Comparison of ENCODE assay signal across 15 cellular contexts in the genomic region with DNA sequence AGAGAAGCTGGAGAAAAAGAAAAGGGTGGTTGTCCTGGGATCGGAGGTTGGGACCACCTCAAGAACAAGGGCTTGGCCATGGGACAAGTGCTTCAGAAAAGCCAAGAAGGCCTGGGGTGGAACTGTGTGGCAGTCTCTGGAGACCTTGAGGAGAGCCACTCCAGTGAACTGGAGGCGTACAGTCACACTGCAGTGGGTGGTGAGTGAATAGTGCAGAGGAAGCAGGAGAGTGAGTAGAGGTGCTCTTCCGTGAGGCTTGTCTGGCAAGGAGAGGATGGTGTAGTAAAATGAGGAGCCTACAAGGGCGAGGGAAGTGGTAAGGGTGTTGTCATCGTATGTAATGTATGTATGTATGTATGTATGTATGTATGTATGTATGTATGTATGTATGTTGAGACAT. TPM values are rescaled to one million over a fixed set of nuclear protein-coding genes. Genes with fewer than 3 reads are reported as not detected.
DNase-seq lines count a peak whose midpoint lies in the region; ATAC-seq and TF ChIP-seq lines count a peak whose summit lies in the region.
"Had no signal": no experiment of that assay in that cellular context is flagged by ENCODE, and none has a peak within 500 bp of the region (broad histone marks: within the 10 kb centered on the region; RNA-seq: fewer than 3 reads in every experiment).

No MANE protein-coding gene starts in this region.

- POLR2A ChIA-PET in activated CD4-positive, alpha-beta T cell treated with anti-CD3 and anti-CD28 coated beads, Interleukin-2, amount 10 ng/mL, durations not matched to agents 7 days and 5 days (lab: Charles Lee): no interaction called here
- POLR2A ChIA-PET in activated B cell treated with CpG ODN at 0.5 μM for 24 hours (lab: Charles Lee) (interaction anchor here (1.3 to 1.6 kb wide), 2 partner anchors 20 to 22 kb away, joined by 3 to 7 read pairs; partner anchors contain the start of gene RASSF3), HEK293T (lab: Yijun Ruan, JAX) (no interaction called here)

- CTCF ChIA-PET in activated CD4-positive, alpha-beta T cell treated with anti-CD3 and anti-CD28 coated beads, Interleukin-2, amount 10 ng/mL, durations not matched to agents 7 days and 5 days (lab: Charles Lee): no interaction called here
- CTCF ChIA-PET in activated B cell treated with CpG ODN at 0.5 μM for 24 hours (lab: Charles Lee): no interaction called here
- CTCF ChIA-PET in HEK293T (lab: Yijun Ruan, JAX): no interaction called here

- intact Hi-C loops in activated B cell treated with CpG ODN at 0.5 μM for 24 hours (cut with micrococcal nuclease): no loop called here

- H3K4me1 Mint-ChIP-seq in activated CD4-positive, alpha-beta T cell treated with anti-CD3 and anti-CD28 coated beads, Interleukin-2, amount 10 ng/mL, durations not matched to agents 7 days and 5 days: peaks cover 66% of the 10 kb centered on the region
- H3K4me1 Mint-ChIP-seq in activated B cell treated with CpG ODN at 0.5 μM for 24 hours: peaks cover 84% of the 10 kb centered on the region
- H3K4me1 Mint-ChIP-seq in stimulated activated memory B cell treated with anti-CD40 and anti-IgM and Interleukin-4, amounts not matched to agents 10 μg/mL and 1 μg/mL and 100 μg/mL, for 72 hours: peaks cover 70% of the 10 kb centered on the region

- H3K27me3 Mint-ChIP-seq in activated CD4-positive, alpha-beta T cell treated with anti-CD3 and anti-CD28 coated beads, Interleukin-2, amount 10 ng/mL, durations not matched to agents 7 days and 5 days: no peaks in the 10 kb centered on the region
- H3K27me3 Mint-ChIP-seq in activated B cell treated with CpG ODN at 0.5 μM for 24 hours: no peaks in the 10 kb centered on the region
- H3K27me3 Mint-ChIP-seq in stimulated activated memory B cell treated with anti-CD40 and anti-IgM and Interleukin-4, amounts not matched to agents 10 μg/mL and 1 μg/mL and 100 μg/mL, for 72 hours: no peaks in the 10 kb centered on the region

- peaks cover 11% of the 10 kb centered on the region for H3K9me3 Mint-ChIP-seq in activated CD4-positive, alpha-beta T cell treated with anti-CD3 and anti-CD28 coated beads, Interleukin-2, amount 10 ng/mL, durations not matched to agents 7 days and 5 days
- H3K9me3 Mint-ChIP-seq in activated B cell treated with CpG ODN at 0.5 μM for 24 hours: peaks cover 2% of the 10 kb centered on the region
- peaks cover 4% of the 10 kb centered on the region for H3K9me3 Mint-ChIP-seq in stimulated activated memory B cell treated with anti-CD40 and anti-IgM and Interleukin-4, amounts not matched to agents 10 μg/mL and 1 μg/mL and 100 μg/mL, for 72 hours

- peaks cover 64% of the 10 kb centered on the region for H3K36me3 Mint-ChIP-seq in activated CD4-positive, alpha-beta T cell treated with anti-CD3 and anti-CD28 coated beads, Interleukin-2, amount 10 ng/mL, durations not matched to agents 7 days and 5 days (ENCODE audit: low read depth)
- H3K36me3 Mint-ChIP-seq in activated B cell treated with CpG ODN at 0.5 μM for 24 hours (ENCODE audit: low read depth): peaks cover 61% of the 10 kb centered on the region
- H3K36me3 Mint-ChIP-seq in stimulated activated memory B cell treated with anti-CD40 and anti-IgM and Interleukin-4, amounts not matched to agents 10 μg/mL and 1 μg/mL and 100 μg/mL, for 72 hours: peaks cover 43% of the 10 kb centered on the region

- TF ChIP-seq CTCF in activated B cell treated with CpG ODN at 0.5 μM for 24 hours (IDR thresholded peaks at IDR 0.05): no peak

- ATAC-seq in HG02588 (IDR thresholded peaks at IDR 0.05; ENCODE audit: unreplicated experiment) (peak; percentile 57), activated B cell treated with CpG ODN at 0.5 μM for 24 hours (ENCODE audit: low read depth) (peak; percentile 96), GM18909 (IDR thresholded peaks at IDR 0.05; ENCODE audit: poor library complexity, unreplicated experiment) (no peak)
- ATAC-seq in stimulated activated memory B cell treated with anti-CD40 and anti-IgM and Interleukin-4, amounts not matched to agents 10 μg/mL and 1 μg/mL and 100 μg/mL, for 72 hours: peak; percentile 93
- ATAC-seq: A549 had no signal

- DNase-seq in activated CD4-positive, alpha-beta T cell treated with anti-CD3 and anti-CD28 coated beads, Interleukin-2, amount 10 ng/mL, durations not matched to agents 7 days and 5 days: no peak
- DNase-seq in activated CD4-positive, alpha-beta T cell treated with anti-CD3 and anti-CD28 coated beads for 4 hours: no peak
- DNase-seq in activated B cell treated with CpG ODN at 0.5 μM for 24 hours (no peak), HEK293T (ENCODE audit: extremely low spot score) (no peak), medulla oblongata (ENCODE audit: extremely low spot score) (no peak)
- DNase-seq: activated CD8-positive, alpha-beta memory T cell treated with anti-CD3 and anti-CD28 coated beads, Interleukin-2, amount 50 U/mL, for 48 hours; mammary epithelial cell; NCI-H226; retina; RPMI8226; stimulated activated CD4-positive, alpha-beta T cell treated with anti-CD3 and anti-CD28 coated beads, Interleukin-4, amount 100 ng/mL, for 4 hours had no signal

- peak overlapping the region; percentile 19 for H3K27ac Mint-ChIP-seq in activated CD4-positive, alpha-beta T cell treated with anti-CD3 and anti-CD28 coated beads, Interleukin-2, amount 10 ng/mL, durations not matched to agents 7 days and 5 days
- H3K27ac Mint-ChIP-seq in activated B cell treated with CpG ODN at 0.5 μM for 24 hours: peak overlapping the region; percentile 76
- peak overlapping the region; percentile 81 for H3K27ac Mint-ChIP-seq in stimulated activated memory B cell treated with anti-CD40 and anti-IgM and Interleukin-4, amounts not matched to agents 10 μg/mL and 1 μg/mL and 100 μg/mL, for 72 hours

- no peak overlapping the region for H3K4me3 Mint-ChIP-seq in activated CD4-positive, alpha-beta T cell treated with anti-CD3 and anti-CD28 coated beads, Interleukin-2, amount 10 ng/mL, durations not matched to agents 7 days and 5 days
- peak overlapping the region; percentile 36 for H3K4me3 Mint-ChIP-seq in activated B cell treated with CpG ODN at 0.5 μM for 24 hours
- H3K4me3 Mint-ChIP-seq in stimulated activated memory B cell treated with anti-CD40 and anti-IgM and Interleukin-4, amounts not matched to agents 10 μg/mL and 1 μg/mL and 100 μg/mL, for 72 hours: peak overlapping the region; percentile 33

TF ChIP-seq in HEK293T, 16 proteins besides CTCF, POLR2A, EP300 and RAD21:
- TF ChIP-seq BHLHE40 (IDR thresholded peaks at IDR 0.05; ENCODE audit: borderline replicate concordance) (no peak), TARDBP (IDR thresholded peaks at IDR 0.05) (no peak), LEF1 (IDR thresholded peaks at IDR 0.05; ENCODE audit: borderline replicate concordance) (no peak), ELF4 (IDR thresholded peaks at IDR 0.05) (no peak), SP1 (IDR thresholded peaks at IDR 0.05) (no peak), CTBP1 (IDR thresholded peaks at IDR 0.05; ENCODE audit: borderline replicate concordance) (no peak), FOXA1 (IDR thresholded peaks at IDR 0.05) (no peak), FOXK2 (IDR thresholded peaks at IDR 0.05) (no peak), SUZ12 (IDR thresholded peaks at IDR 0.05) (no peak), NFRKB (IDR thresholded peaks at IDR 0.05) (no peak), FOXM1 (IDR thresholded peaks at IDR 0.05; ENCODE audit: borderline replicate concordance) (no peak), PKNOX1 (IDR thresholded peaks at IDR 0.05) (no peak), ARNT (IDR thresholded peaks at IDR 0.05) (no peak), ZNF384 (IDR thresholded peaks at IDR 0.05) (no peak), HDGF (IDR thresholded peaks at IDR 0.05; ENCODE audit: borderline replicate concordance) (no peak), L3MBTL2 (conservative IDR thresholded peaks at IDR 0.05) (no peak)

RNA-seq across cellular contexts. Expression of gene RASSF3, which starts 20.9 kb away (rescaled TPM):
- total RNA-seq in activated CD4-positive, alpha-beta T cell treated with anti-CD3 and anti-CD28 coated beads, Interleukin-2, amount 10 ng/mL, durations not matched to agents 7 days and 5 days: 100 to 1,000 TPM; 114 to 115 TPM
- total RNA-seq in activated B cell treated with CpG ODN at 0.5 μM for 24 hours: 90.9 and 95.7 TPM in 2 replicates

Comparison
In these comparisons a context has a peak if more than half of its experiments do, and no peak if none do; other contexts are left out.
1. H3K27ac Mint-ChIP-seq: peak in every context shown above with its lines; median percentile 81 in stimulated activated memory B cell treated with anti-CD40 and anti-IgM and Interleukin-4, amounts not matched to agents 10 μg/mL and 1 μg/mL and 100 μg/mL, for 72 hours; 76 in activated B cell treated with CpG ODN at 0.5 μM for 24 hours; 19 in activated CD4-positive, alpha-beta T cell treated with anti-CD3 and anti-CD28 coated beads, Interleukin-2, amount 10 ng/mL, durations not matched to agents 7 days and 5 days.